In genomic region chr17:80899402-80900268, GRCh38 we compare ENCODE assay signal across 8 cellular contexts.
A peak's percentile ranks its signal among the peaks of the same experiment; 100 is the strongest.
DNase-seq lines count a peak whose midpoint lies in the region; ATAC-seq lines count a peak whose summit lies in the region.

No MANE protein-coding gene starts in this region.

- no peak for ATAC-seq in HG02970 (IDR thresholded peaks at IDR 0.05; ENCODE audit: low FRiP score, unreplicated experiment)
- no peak for ATAC-seq in GM18858 (IDR thresholded peaks at IDR 0.05; ENCODE audit: unreplicated experiment)

- DNase-seq in DMS 273 (lab: John Stamatoyannopoulos, UW; ENCODE audit: unreplicated experiment) (peak; percentile 49), DMS 273 treated with DMSO at 0.1 percent for 48 hours (lab: John Stamatoyannopoulos, UW) (no peak), NOMO-1 (lab: John Stamatoyannopoulos, UW; ENCODE audit: unreplicated experiment in 2 of 2) (peak; percentile 41 to 46), activated T-cell treated with anti-CD3 and anti-CD28 coated beads for 48 hours (ENCODE audit: low read depth) (peak; percentile 76), foreskin melanocyte (peak; percentile 11)
- peak; percentile 69 to 76 for DNase-seq in stimulated activated CD4-positive, alpha-beta T cell treated with anti-CD3 and anti-CD28 coated beads, Interleukin-1b, Interleukin-23, amount 100 ng/mL, for 4 hours (ENCODE audit: low read depth in 2 of 2)
